ENCODE assay signal across 34 cellular contexts in the genomic region with DNA sequence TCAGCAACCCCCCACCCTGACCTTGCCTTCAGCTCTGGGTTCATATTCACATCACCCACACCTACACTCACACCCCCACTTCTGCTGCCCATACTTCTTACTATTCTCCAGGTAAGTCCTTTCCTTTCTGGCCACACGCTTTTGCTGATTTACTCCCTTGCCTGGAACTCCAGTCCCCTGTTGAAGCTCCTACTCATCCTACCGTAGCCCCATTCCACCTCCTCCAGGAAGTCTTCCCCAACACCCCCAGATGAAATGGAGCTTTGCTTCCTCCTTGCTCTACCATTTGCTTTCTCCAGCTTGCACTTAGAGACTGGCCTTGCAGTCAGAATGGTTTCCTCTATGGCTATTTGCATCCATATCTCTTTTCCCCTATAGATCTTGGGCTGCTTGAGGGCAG.
"Had no signal": no experiment of that assay in that cellular context is flagged by ENCODE, and none has a peak within 500 bp of the region (broad histone marks: within the 10 kb centered on the region; RNA-seq: fewer than 3 reads in every experiment).

No MANE protein-coding gene starts in this region.

- H3K9me3 ChIP-seq: MG63 had no signal

- H3K9ac ChIP-seq: KMS-11 had no signal

- H3K27ac ChIP-seq: KMS-11 had no signal

- H3K36me3 ChIP-seq: MG63 had no signal

- H3K4me3 ChIP-seq: MG63 had no signal

- DNase-seq: Karpas-422, Kasumi-1, MG63, MM.1S, MV-4-11, NCI-H1048, NCI-H1092, NCI-H1092 treated with DMSO at 0.1 percent for 48 hours, NCI-H1105, NCI-H1105 treated with DMSO at 0.1 percent for 48 hours, NCI-H1417, NCI-H1417 treated with DMSO at 0.1 percent for 48 hours, NCI-H1436, NCI-H1436 treated with DMSO at 0.1 percent for 48 hours, NCI-H146, NCI-H1694, NCI-H1694 treated with DMSO at 0.1 percent for 48 hours, NCI-H187, NCI-H187 treated with DMSO at 0.1 percent for 48 hours, NCI-H1930, NCI-H2029, NCI-H2029 treated with DMSO at 0.1 percent for 48 hours, NCI-H2081, NCI-H2081 treated with DMSO at 0.1 percent for 48 hours, NCI-H2107, NCI-H2171, NCI-H2171 treated with DMSO at 0.1 percent for 48 hours, NCI-H2227 treated with DMSO at 0.1 percent for 48 hours, NCI-H226, NCI-H345, NCI-H446, NCI-H446 treated with DMSO at 0.1 percent for 48 hours, NCI-H510A had no signal

- H3K4me2 ChIP-seq: KMS-11 had no signal
